Comparison of ENCODE assay signal across 1 cellular context in the genomic region with DNA sequence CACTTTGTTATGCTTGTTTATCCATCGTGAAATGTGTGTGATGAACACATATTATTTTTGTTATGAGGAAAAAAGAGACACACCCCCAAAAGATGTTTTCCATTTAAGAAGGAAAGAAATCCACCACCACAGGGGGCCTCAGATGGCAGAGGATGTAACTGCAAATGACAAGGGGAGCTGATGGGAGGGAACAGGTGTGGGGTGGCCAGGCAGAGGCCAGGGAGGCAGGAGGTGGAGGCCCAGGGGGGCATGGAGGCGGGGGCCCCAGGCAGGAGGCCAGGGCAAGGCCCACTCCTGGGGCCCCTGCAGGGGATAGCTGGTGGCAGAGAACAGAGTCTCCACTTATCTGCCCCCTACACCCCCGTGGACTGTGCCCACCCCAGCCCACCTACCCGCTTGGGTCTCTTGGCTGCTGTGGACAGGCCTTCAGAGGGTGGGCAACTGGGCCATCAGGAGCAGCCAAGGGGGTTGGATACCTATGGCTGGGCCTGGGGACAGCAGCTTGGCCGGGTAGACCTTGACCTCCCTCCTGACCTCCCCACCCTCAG.
TF ChIP-seq lines count a peak whose summit lies in the region.

No MANE protein-coding gene starts in this region.

TF ChIP-seq in HepG2, 621 proteins besides CTCF, POLR2A, EP300 and RAD21:
- TF ChIP-seq, protein P1, sequence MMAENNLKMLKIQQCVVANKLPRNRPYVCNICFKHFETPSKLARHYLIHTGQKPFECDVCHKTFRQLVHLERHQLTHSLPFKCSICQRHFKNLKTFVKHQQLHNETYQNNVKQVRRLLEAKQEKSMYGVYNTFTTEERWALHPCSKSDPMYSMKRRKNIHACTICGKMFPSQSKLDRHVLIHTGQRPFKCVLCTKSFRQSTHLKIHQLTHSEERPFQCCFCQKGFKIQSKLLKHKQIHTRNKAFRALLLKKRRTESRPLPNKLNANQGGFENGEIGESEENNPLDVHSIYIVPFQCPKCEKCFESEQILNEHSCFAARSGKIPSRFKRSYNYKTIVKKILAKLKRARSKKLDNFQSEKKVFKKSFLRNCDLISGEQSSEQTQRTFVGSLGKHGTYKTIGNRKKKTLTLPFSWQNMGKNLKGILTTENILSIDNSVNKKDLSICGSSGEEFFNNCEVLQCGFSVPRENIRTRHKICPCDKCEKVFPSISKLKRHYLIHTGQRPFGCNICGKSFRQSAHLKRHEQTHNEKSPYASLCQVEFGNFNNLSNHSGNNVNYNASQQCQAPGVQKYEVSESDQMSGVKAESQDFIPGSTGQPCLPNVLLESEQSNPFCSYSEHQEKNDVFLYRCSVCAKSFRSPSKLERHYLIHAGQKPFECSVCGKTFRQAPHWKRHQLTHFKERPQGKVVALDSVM (CRISPR knock-in tag; IDR thresholded peaks at IDR 0.05), result peak; percentile 75; the same call in 1 of the 2 replicates
- TF ChIP-seq ZNF329 (CRISPR knock-in tag; IDR thresholded peaks at IDR 0.05; ENCODE audit: low read depth) (no peak), STAT5B (CRISPR knock-in tag; IDR thresholded peaks at IDR 0.05) (no peak)
